In genomic region chr4:13906727-13907126, GRCh38 we compare ENCODE assay signal across 1 cellular context.
TF ChIP-seq lines count a peak whose summit lies in the region.

No MANE protein-coding gene starts in this region.

TF ChIP-seq in SK-N-SH, 30 proteins besides CTCF, POLR2A, EP300 and RAD21 (continued from another document):
- TF ChIP-seq ZBTB33 (IDR thresholded peaks at IDR 0.05; ENCODE audit: borderline replicate concordance, low read depth) (no peak), USF2 (IDR thresholded peaks at IDR 0.05; ENCODE audit: borderline replicate concordance, low read depth, low read length) (no peak), YY1 (IDR thresholded peaks at IDR 0.05; ENCODE audit: low read depth) (no peak), PBX3 (IDR thresholded peaks at IDR 0.05) (no peak), POLR2AphosphoS5 (IDR thresholded peaks at IDR 0.05; ENCODE audit: low read depth, low read length) (no peak), RCOR1 (IDR thresholded peaks at IDR 0.05; ENCODE audit: low read length) (no peak), NRF1 (IDR thresholded peaks at IDR 0.05; ENCODE audit: low read depth, low read length) (no peak), IRF3 (IDR thresholded peaks at IDR 0.05; ENCODE audit: low read depth, low read length) (no peak), FOSL2 (IDR thresholded peaks at IDR 0.05; ENCODE audit: borderline replicate concordance, low read depth) (no peak), NFIC (IDR thresholded peaks at IDR 0.05; ENCODE audit: borderline replicate concordance) (no peak), FOXJ3 (CRISPR knock-in tag; IDR thresholded peaks at IDR 0.05) (no peak), REST (IDR thresholded peaks at IDR 0.05; ENCODE audit: low read depth, low read length) (no peak), GABPA (IDR thresholded peaks at IDR 0.05; ENCODE audit: low read depth) (no peak), USF1 (IDR thresholded peaks at IDR 0.05; ENCODE audit: borderline replicate concordance, low read depth) (no peak)
